In genomic region chr15:73908030-73908821, GRCh38 we compare ENCODE assay signal across 8 cellular contexts. TPM values are rescaled to one million over a fixed set of nuclear protein-coding genes. Genes with fewer than 3 reads are reported as not detected.
DNase-seq lines count a peak whose midpoint lies in the region; ATAC-seq, FAIRE-seq and TF ChIP-seq lines count a peak whose summit lies in the region.

No MANE protein-coding gene starts in this region.

- H3K4me1 Mint-ChIP-seq in glutamatergic neuron (ENCODE audit: low read depth, unreplicated experiment) = peaks cover 18% of the 10 kb centered on the region

- peaks cover 1% of the 10 kb centered on the region for H3K9me3 Mint-ChIP-seq in glutamatergic neuron (ENCODE audit: unreplicated experiment)

- 0% methylated on average over 3 of the region's 7 CpGs for WGBS in A549 (ENCODE audit: missing lambda C conversion rate)

- peak; percentile 76 to 78 for TF ChIP-seq RAD21 in A549 (conservative IDR thresholded peaks at IDR 0.05 in 1 of 2, IDR thresholded peaks at IDR 0.05 in 1 of 2)

- no peak overlapping the region for H3K4me3 ChIP-seq in A549

- no peak for TF ChIP-seq EP300 in A549 (IDR thresholded peaks at IDR 0.05)

- TF ChIP-seq POLR2A in A549 (IDR thresholded peaks at IDR 0.05; ENCODE audit: low read length) = no peak

- peak; percentile 98 to 100 for ATAC-seq in A549
- ATAC-seq in GM18502 (IDR thresholded peaks at IDR 0.05; ENCODE audit: poor library complexity, unreplicated experiment) = peak; percentile 65

- DNase-seq in A549 (ENCODE audit: low read depth in 1 of 2, low spot score in 1 of 2) (peak; percentile 52 to 54), Kasumi-1 (lab: John Stamatoyannopoulos, UW) (peak; percentile 55 to 61), SK-N-DZ (ENCODE audit: low spot score) (peak; percentile 79), glutamatergic neuron (peak; percentile 94), posterior cingulate gyrus (peak; percentile 72 to 97 (median 88)), ureter (ENCODE audit: low spot score) (peak; percentile 84)
- peak; percentile 30 to 76 (median 59) for DNase-seq in activated naive CD4-positive, alpha-beta T cell (lab: John Stamatoyannopoulos, UW)

- peaks cover 4% of the 10 kb centered on the region for H3K36me3 Mint-ChIP-seq in glutamatergic neuron (ENCODE audit: unreplicated experiment)

- peaks cover 6% of the 10 kb centered on the region for H3K27me3 Mint-ChIP-seq in glutamatergic neuron (ENCODE audit: unreplicated experiment)

- no peak overlapping the region for H3K4me2 ChIP-seq in A549

- peak overlapping the region; percentile 5 for H3K4me3 Mint-ChIP-seq in glutamatergic neuron (ENCODE audit: unreplicated experiment)

- no peaks in the 10 kb centered on the region for H3K9me3 ChIP-seq in A549

- CTCF ChIA-PET in A549 (lab: Yijun Ruan, JAX) = interaction anchor here (0.6 to 4.8 kb wide), 32 partner anchors 9 to 347 kb away, joined by 3 to 31 read pairs (median 4); partner anchors contain the start of genes INSYN1 and TBC1D21

- no peak for FAIRE-seq in A549 (lab: Jason Lieb, UNC)

- no peaks in the 10 kb centered on the region for H3K4me1 ChIP-seq in A549

- H3K27ac ChIP-seq in A549 = no peak overlapping the region

- intact Hi-C loops in posterior cingulate gyrus (cut with DNase I) = loop anchor here (5.0 kb wide), 1 partner anchor 196 kb away; no protein-coding TSS in a partner anchor

- POLR2A ChIA-PET in A549 (lab: Yijun Ruan, JAX) = no interaction called here

- H3K27ac Mint-ChIP-seq in glutamatergic neuron (ENCODE audit: unreplicated experiment) = no peak overlapping the region

- TF ChIP-seq CTCF in A549 (IDR thresholded peaks at IDR 0.05) (peak; percentile 63), glutamatergic neuron (IDR thresholded peaks at IDR 0.05; ENCODE audit: partially characterized antibody, unreplicated experiment) (peak; percentile 83)

TF ChIP-seq in A549, 52 proteins besides CTCF, POLR2A, EP300 and RAD21:
- peak; percentile 61 for TF ChIP-seq SMC3 (IDR thresholded peaks at IDR 0.05)
- TF ChIP-seq, protein P1, sequence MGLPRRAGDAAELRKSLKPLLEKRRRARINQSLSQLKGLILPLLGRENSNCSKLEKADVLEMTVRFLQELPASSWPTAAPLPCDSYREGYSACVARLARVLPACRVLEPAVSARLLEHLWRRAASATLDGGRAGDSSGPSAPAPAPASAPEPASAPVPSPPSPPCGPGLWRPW (IDR thresholded peaks at IDR 0.05) = no peak
- TF ChIP-seq NPAS2 (CRISPR knock-in tag; IDR thresholded peaks at IDR 0.05; ENCODE audit: borderline replicate concordance) = no peak
- no peak for TF ChIP-seq ZC3H11A (IDR thresholded peaks at IDR 0.05)
- TF ChIP-seq CHD2 (IDR thresholded peaks at IDR 0.05; ENCODE audit: low read length, partially characterized antibody) = no peak
- TF ChIP-seq RFX5 (IDR thresholded peaks at IDR 0.05) = no peak
- TF ChIP-seq POLR2AphosphoS2 (conservative IDR thresholded peaks at IDR 0.05; ENCODE audit: low read length) = no peak
- no peak for TF ChIP-seq ZNF302 (CRISPR knock-in tag; IDR thresholded peaks at IDR 0.05)

RNA-seq across cellular contexts. Expression of gene LOXL1, which starts 18.0 kb away (rescaled TPM):
- polyA plus RNA-seq in A549 (2011; rRNA removed) = 0.65 and 0.90 TPM in 2 replicates
- 0.67 and 1.4 TPM in 2 replicates for polyA plus RNA-seq in A549 (2012; cell fraction: cytosol; rRNA removed)
- 0.58 and 0.61 TPM in 2 replicates for polyA plus RNA-seq in A549 (2012; cell fraction: nucleus; rRNA removed)
- 0.29 to 0.62 TPM (median 0.44 TPM) in 3 replicates for polyA plus RNA-seq in A549 (2017; fragmentation: RNase III; extraction: RNeasy Plus Mini Kit Qiagen cat#74134 plus additional on column Dnase treatment)
- polyA minus RNA-seq in A549 (2011; rRNA and poly(A)+ RNA removed) = not detected in 2 replicates
- 29.4 and 31.5 TPM in 2 replicates for polyA plus RNA-seq in SK-N-DZ (2014; cell fraction: cytosol; rRNA removed)
- 24.0 and 26.1 TPM in 2 replicates for polyA plus RNA-seq in SK-N-DZ (2014; cell fraction: nucleus; rRNA removed)
- 163 TPM for total RNA-seq in glutamatergic neuron (ENCODE audit: unreplicated experiment)
- total RNA-seq in ureter = 30.9 TPM

RNA-seq across cellular contexts. Expression of gene TBC1D21, which starts 34.9 kb away (rescaled TPM):
- polyA plus RNA-seq in A549 (2011; rRNA removed) (not detected in 2 replicates), A549 (2017; fragmentation: RNase III; extraction: RNeasy Plus Mini Kit Qiagen cat#74134 plus additional on column Dnase treatment) (not detected in 3 replicates)
- polyA plus RNA-seq in A549 (2012; cell fraction: cytosol; rRNA removed) = not detected in 2 replicates
- polyA plus RNA-seq in A549 (2012; cell fraction: nucleus; rRNA removed) = not detected in 2 replicates
- not detected in 2 replicates for polyA minus RNA-seq in A549 (2011; rRNA and poly(A)+ RNA removed)
- not detected in 2 replicates for polyA plus RNA-seq in SK-N-DZ (2014; cell fraction: cytosol; rRNA removed)
- not detected in 2 replicates for polyA plus RNA-seq in SK-N-DZ (2014; cell fraction: nucleus; rRNA removed)
- total RNA-seq in glutamatergic neuron (ENCODE audit: unreplicated experiment) (not detected), ureter (not detected)
